1 cellular context compared by ENCODE assay signal in genomic region chr10:36281871-36282331, GRCh38.
A peak's percentile ranks its signal among the peaks of the same experiment; 100 is the strongest.
TF ChIP-seq lines count a peak whose summit lies in the region.

No MANE protein-coding gene starts in this region.

TF ChIP-seq in A549, 52 proteins besides CTCF, POLR2A, EP300 and RAD21 (continued from another document):
- TF ChIP-seq REST (IDR thresholded peaks at IDR 0.05) (no peak), POLR2AphosphoS2 (conservative IDR thresholded peaks at IDR 0.05; ENCODE audit: low read length) (no peak), NFE2L2 (conservative IDR thresholded peaks at IDR 0.05; ENCODE audit: low read length) (no peak), GATA3 (IDR thresholded peaks at IDR 0.05; ENCODE audit: borderline replicate concordance) (peak; percentile 96), FOSB (CRISPR knock-in tag; IDR thresholded peaks at IDR 0.05) (no peak)
- TF ChIP-seq, protein P1, sequence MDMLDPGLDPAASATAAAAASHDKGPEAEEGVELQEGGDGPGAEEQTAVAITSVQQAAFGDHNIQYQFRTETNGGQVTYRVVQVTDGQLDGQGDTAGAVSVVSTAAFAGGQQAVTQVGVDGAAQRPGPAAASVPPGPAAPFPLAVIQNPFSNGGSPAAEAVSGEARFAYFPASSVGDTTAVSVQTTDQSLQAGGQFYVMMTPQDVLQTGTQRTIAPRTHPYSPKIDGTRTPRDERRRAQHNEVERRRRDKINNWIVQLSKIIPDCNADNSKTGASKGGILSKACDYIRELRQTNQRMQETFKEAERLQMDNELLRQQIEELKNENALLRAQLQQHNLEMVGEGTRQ (IDR thresholded peaks at IDR 0.05): no peak
